ENCODE assay signal across 1 cellular context in the genomic region with DNA sequence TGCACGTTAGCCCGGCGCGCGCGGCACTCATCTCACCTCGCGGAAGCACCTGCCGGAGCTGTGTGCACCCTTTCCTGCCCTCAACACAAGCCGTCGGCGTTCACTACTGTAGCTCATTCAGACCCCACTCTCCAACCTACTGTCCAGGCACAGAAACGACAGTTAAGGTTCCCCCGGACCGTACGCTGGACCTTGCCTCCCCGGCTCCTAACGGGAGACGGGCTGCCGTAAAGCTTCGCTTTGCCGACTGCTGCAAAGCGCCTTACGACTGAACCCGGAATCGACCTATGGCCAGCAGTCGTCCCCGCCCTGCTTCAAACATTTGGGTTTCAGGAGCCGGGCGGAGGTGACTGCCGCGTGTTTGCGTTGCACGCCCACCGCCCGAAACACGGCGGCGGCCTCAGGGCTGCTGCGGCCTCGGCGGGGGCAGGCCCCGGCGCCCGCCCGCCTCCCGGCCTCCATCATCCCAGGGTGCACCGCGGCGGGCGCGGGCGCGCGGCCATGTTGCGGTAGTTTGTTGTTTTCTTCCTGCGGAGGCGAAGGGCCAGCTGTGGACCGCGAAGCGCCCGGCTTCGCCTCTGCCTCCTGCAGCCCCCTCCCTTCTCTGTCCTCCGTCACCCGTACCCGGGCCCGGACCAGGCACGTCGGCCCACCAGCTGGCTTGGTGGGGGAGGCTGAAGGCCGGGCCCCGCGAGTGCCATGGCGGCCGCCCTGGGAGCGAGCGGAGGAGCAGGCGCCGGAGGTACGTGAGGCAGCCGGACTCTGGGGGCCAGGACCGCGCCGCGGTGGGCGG.
TF ChIP-seq lines count a peak whose summit lies in the region.

A gene with protein sequence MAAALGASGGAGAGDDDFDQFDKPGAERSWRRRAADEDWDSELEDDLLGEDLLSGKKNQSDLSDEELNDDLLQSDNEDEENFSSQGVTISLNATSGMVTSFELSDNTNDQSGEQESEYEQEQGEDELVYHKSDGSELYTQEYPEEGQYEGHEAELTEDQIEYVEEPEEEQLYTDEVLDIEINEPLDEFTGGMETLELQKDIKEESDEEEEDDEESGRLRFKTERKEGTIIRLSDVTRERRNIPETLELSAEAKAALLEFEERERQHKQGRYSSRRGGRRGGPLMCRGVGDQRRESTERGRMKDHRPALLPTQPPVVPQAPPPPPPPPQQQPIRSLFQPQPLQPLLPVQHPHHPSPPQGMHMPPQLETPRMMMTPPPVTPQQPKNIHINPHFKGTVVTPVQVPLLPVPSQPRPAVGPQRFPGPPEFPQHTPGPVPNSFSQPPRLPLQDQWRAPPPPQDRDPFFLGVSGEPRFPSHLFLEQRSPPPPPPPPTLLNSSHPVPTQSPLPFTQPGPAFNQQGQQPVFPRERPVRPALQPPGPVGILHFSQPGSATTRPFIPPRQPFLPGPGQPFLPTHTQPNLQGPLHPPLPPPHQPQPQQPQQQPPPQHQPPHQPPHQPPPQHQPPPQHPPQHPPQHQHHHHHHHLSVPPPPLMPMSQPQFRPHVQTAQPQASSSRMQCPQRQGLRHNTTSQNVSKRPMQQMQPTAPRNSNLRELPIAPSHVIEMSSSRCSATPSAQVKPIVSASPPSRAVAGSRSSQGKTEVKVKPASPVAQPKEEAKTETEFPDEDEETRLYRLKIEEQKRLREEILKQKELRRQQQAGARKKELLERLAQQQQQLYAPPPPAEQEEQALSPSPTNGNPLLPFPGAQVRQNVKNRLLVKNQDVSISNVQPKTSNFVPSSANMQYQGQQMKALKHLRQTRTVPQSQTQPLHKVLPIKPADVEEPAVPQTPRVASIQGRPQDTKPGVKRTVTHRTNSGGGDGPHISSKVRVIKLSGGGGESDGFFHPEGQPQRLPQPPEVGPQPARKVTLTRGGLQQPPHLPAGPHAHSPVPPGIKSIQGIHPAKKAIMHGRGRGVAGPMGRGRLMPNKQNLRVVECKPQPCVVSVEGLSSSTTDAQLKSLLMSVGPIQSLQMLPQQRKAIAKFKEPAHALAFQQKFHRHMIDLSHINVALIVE (plus strand): TSS at position 484 of the 793 bp plus-strand sequence. CDS start 216 bp downstream, at position 700.

TF ChIP-seq in H1, 55 proteins besides CTCF, POLR2A, EP300 and RAD21 (continued from another document):
- TF ChIP-seq, protein P1, sequence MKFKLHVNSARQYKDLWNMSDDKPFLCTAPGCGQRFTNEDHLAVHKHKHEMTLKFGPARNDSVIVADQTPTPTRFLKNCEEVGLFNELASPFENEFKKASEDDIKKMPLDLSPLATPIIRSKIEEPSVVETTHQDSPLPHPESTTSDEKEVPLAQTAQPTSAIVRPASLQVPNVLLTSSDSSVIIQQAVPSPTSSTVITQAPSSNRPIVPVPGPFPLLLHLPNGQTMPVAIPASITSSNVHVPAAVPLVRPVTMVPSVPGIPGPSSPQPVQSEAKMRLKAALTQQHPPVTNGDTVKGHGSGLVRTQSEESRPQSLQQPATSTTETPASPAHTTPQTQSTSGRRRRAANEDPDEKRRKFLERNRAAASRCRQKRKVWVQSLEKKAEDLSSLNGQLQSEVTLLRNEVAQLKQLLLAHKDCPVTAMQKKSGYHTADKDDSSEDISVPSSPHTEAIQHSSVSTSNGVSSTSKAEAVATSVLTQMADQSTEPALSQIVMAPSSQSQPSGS (IDR thresholded peaks at IDR 0.05; ENCODE audit: low read length), result no peak
- peak; percentile 62 for TF ChIP-seq TAF7 (optimal IDR thresholded peaks at IDR 0.05; ENCODE audit: borderline replicate concordance, low read depth, low read length)
- TF ChIP-seq TAF1 (IDR thresholded peaks at IDR 0.05; ENCODE audit: low read depth, low read length), result peak; percentile 88
- TF ChIP-seq YY1 (IDR thresholded peaks at IDR 0.05; ENCODE audit: low read depth, low read length), result peak; percentile 92
- TF ChIP-seq RFX5 (IDR thresholded peaks at IDR 0.05; ENCODE audit: borderline replicate concordance, low read depth, low read length), result no peak
- no peak for TF ChIP-seq ZNF274 (IDR thresholded peaks at IDR 0.05; ENCODE audit: borderline replicate concordance, extremely low read depth, low read length)
- no peak for TF ChIP-seq MAFK (IDR thresholded peaks at IDR 0.05; ENCODE audit: low read depth, low read length)
- TF ChIP-seq CBX5 (IDR thresholded peaks at IDR 0.05; ENCODE audit: low read depth, low read length), result no peak
- no peak; the same call in 1 of the 2 replicates for TF ChIP-seq CREB1 (IDR thresholded peaks at IDR 0.05)
- TF ChIP-seq SIRT6 (IDR thresholded peaks at IDR 0.05; ENCODE audit: low read length), result no peak
